Comparison of ENCODE assay signal across 23 cellular contexts in genomic region chr1:54706419-54706818, GRCh38. TPM values are rescaled to one million over a fixed set of nuclear protein-coding genes. Genes with fewer than 3 reads are reported as not detected.
DNase-seq lines count a peak whose midpoint lies in the region; ATAC-seq and TF ChIP-seq lines count a peak whose summit lies in the region.
"Had no signal": no experiment of that assay in that cellular context is flagged by ENCODE, and none has a peak within 500 bp of the region (broad histone marks: within the 10 kb centered on the region; RNA-seq: fewer than 3 reads in every experiment).

No MANE protein-coding gene starts in this region.

- no peaks in the 10 kb centered on the region for H3K79me2 ChIP-seq in SK-N-SH (ENCODE audit: insufficient read depth)

- no peaks in the 10 kb centered on the region; the same call in 1 of the 2 replicates for H3K27me3 ChIP-seq in SK-N-SH (ENCODE audit: insufficient read depth)
- H3K27me3 ChIP-seq in H7 (ENCODE audit: control insufficient read depth, insufficient read depth, low read length) = peaks cover 16% of the 10 kb centered on the region
- H3K27me3 ChIP-seq in endodermal cell (ENCODE audit: control insufficient read depth, insufficient read depth, low read length, poor library complexity, severe bottlenecking) = peaks cover 80% of the 10 kb centered on the region
- no peaks in the 10 kb centered on the region for H3K27me3 ChIP-seq in upper lobe of right lung
- H3K27me3 ChIP-seq: BLaER1 treated with 17β-estradiol and CSF1 and Interleukin-3, amounts not matched to agents 10 nM and 100 nM had no signal

- H3K4me3 Mint-ChIP-seq in endodermal cell = no peak overlapping the region
- H3K4me3 Mint-ChIP-seq: B cell; CD4-positive, alpha-beta memory T cell; CD8-positive, alpha-beta memory T cell had no signal

- H3K27me3 Mint-ChIP-seq in endodermal cell (ENCODE audit: insufficient read depth) = peaks cover 38% of the 10 kb centered on the region

- 42% methylated on average over 3 of the region's 4 CpGs for WGBS in SK-N-SH (ENCODE audit: low lambda C conversion rate)
- WGBS in endodermal cell (ENCODE audit: insufficient coverage in 1 of 2, insufficient read length in 1 of 2), 2 experiments = 82 to 92% methylated on average over 4 of the region's 4 CpGs

- no peak overlapping the region for H3K4me2 ChIP-seq in SK-N-SH
- H3K4me2 ChIP-seq: A549; BLaER1 treated with 17β-estradiol and CSF1 and Interleukin-3, amounts not matched to agents 10 nM and 100 nM had no signal

- no peak overlapping the region for H3K27ac Mint-ChIP-seq in endodermal cell
- H3K27ac Mint-ChIP-seq: B cell; CD4-positive, alpha-beta memory T cell; CD8-positive, alpha-beta memory T cell had no signal

- no peak overlapping the region for H2AFZ ChIP-seq in SK-N-SH (ENCODE audit: low read depth)

- H3K4me1 Mint-ChIP-seq in endodermal cell = peaks cover 9% of the 10 kb centered on the region
- H3K4me1 Mint-ChIP-seq: B cell; CD4-positive, alpha-beta memory T cell; CD8-positive, alpha-beta memory T cell had no signal

- H3K9me3 Mint-ChIP-seq in endodermal cell = no peaks in the 10 kb centered on the region
- H3K9me3 Mint-ChIP-seq: CD8-positive, alpha-beta memory T cell had no signal

- TF ChIP-seq CTCF in SK-N-SH (IDR thresholded peaks at IDR 0.05) (no peak), endodermal cell (conservative IDR thresholded peaks at IDR 0.05) (no peak), upper lobe of right lung (IDR thresholded peaks at IDR 0.05) (no peak)

- no peak for DNase-seq in SK-N-SH
- peak; percentile 7 for DNase-seq in H7
- DNase-seq in endodermal cell = peak; percentile 34
- DNase-seq in upper lobe of right lung = no peak
- DNase-seq in SKM-1 treated with dmso at 0.1 percent for 144 hours (lab: John Stamatoyannopoulos, UW; ENCODE audit: unreplicated experiment) = no peak
- DNase-seq: AML-193; CD4-positive, alpha-beta memory T cell; CD8-positive, alpha-beta memory T cell; COR-L47; DMS 273 treated with DMSO at 0.1 percent for 48 hours; DMS153; DMS53; DMS79; DND-41; EL; GDM1 had no signal

- intact Hi-C loops in upper lobe of right lung (cut with DNase I) = no loop called here

- POLR2A ChIA-PET in SK-N-SH (lab: Yijun Ruan, JAX) = no interaction called here

- ATAC-seq in SK-N-SH treated with all-trans-retinoic acid at 6 μM for 48 hours (no peak), upper lobe of right lung (no peak)
- ATAC-seq: A549, GM12878 had no signal

- no peaks in the 10 kb centered on the region for H4K20me1 ChIP-seq in SK-N-SH (ENCODE audit: insufficient read depth)
- H4K20me1 ChIP-seq: BLaER1 treated with 17β-estradiol and CSF1 and Interleukin-3, amounts not matched to agents 10 nM and 100 nM had no signal

- H3K36me3 Mint-ChIP-seq in endodermal cell (ENCODE audit: low read depth) = no peaks in the 10 kb centered on the region
- H3K36me3 Mint-ChIP-seq: CD4-positive, alpha-beta memory T cell; CD8-positive, alpha-beta memory T cell had no signal

- H3K36me3 ChIP-seq in SK-N-SH (replicated peaks in 1 of 2; ENCODE audit: control insufficient read depth in 1 of 2, insufficient read depth in 2 of 2, low read length in 1 of 2) = no peaks in the 10 kb centered on the region
- H3K36me3 ChIP-seq in H7 (replicated peaks; ENCODE audit: control insufficient read depth, insufficient read depth, low read length) = no peaks in the 10 kb centered on the region
- no peaks in the 10 kb centered on the region for H3K36me3 ChIP-seq in endodermal cell (ENCODE audit: control insufficient read depth, insufficient read depth, low read length)
- H3K36me3 ChIP-seq in upper lobe of right lung = no peaks in the 10 kb centered on the region
- H3K36me3 ChIP-seq: BLaER1 treated with 17β-estradiol and CSF1 and Interleukin-3, amounts not matched to agents 10 nM and 100 nM had no signal

- no peaks in the 10 kb centered on the region for H3F3A ChIP-seq in SK-N-SH (replicated peaks; ENCODE audit: insufficient read depth)

- no peak for TF ChIP-seq RAD21 in SK-N-SH (IDR thresholded peaks at IDR 0.05; ENCODE audit: low read length)

- H3K9me3 ChIP-seq in SK-N-SH (no peaks in the 10 kb centered on the region), endodermal cell (ENCODE audit: control insufficient read depth, low read length) (no peaks in the 10 kb centered on the region), upper lobe of right lung (no peaks in the 10 kb centered on the region)
- H3K9me3 ChIP-seq: A549; BLaER1 treated with 17β-estradiol and CSF1 and Interleukin-3, amounts not matched to agents 10 nM and 100 nM had no signal

- H3K9ac ChIP-seq in SK-N-SH (no peak overlapping the region), endodermal cell (ENCODE audit: extremely low read depth, low read length, poor library complexity, severe bottlenecking) (no peak overlapping the region)
- H3K9ac ChIP-seq: BLaER1 treated with 17β-estradiol and CSF1 and Interleukin-3, amounts not matched to agents 10 nM and 100 nM had no signal

- CTCF ChIA-PET in SK-N-SH (lab: Yijun Ruan, JAX) = interaction anchor here (1.5 kb wide), 1 partner anchor 104 kb away, joined by 3 read pairs; no protein-coding TSS in a partner anchor

- no peak overlapping the region for H3K4me3 ChIP-seq in SK-N-SH (ENCODE audit: low read depth in 2 of 2, low read length in 1 of 2)
- no peak overlapping the region for H3K4me3 ChIP-seq in H7 (ENCODE audit: insufficient read depth, low read depth, low read length)
- H3K4me3 ChIP-seq in endodermal cell (ENCODE audit: low read length) = no peak overlapping the region
- no peak overlapping the region for H3K4me3 ChIP-seq in upper lobe of right lung
- H3K4me3 ChIP-seq: A549; BLaER1 treated with 17β-estradiol and CSF1 and Interleukin-3, amounts not matched to agents 10 nM and 100 nM; GM12878 had no signal

- no peaks in the 10 kb centered on the region for H3K9me2 ChIP-seq in SK-N-SH

- no peak for TF ChIP-seq EP300 in SK-N-SH (IDR thresholded peaks at IDR 0.05; ENCODE audit: borderline replicate concordance in 1 of 2, low read depth in 1 of 2, low read length in 1 of 2)

- H3K27ac ChIP-seq in SK-N-SH (ENCODE audit: low read depth in 2 of 2, low read length in 1 of 2) (no peak overlapping the region), endodermal cell (ENCODE audit: low read depth, low read length) (no peak overlapping the region), upper lobe of right lung (no peak overlapping the region)
- H3K27ac ChIP-seq: 22Rv1; A549; BLaER1 treated with 17β-estradiol and CSF1 and Interleukin-3, amounts not matched to agents 10 nM and 100 nM; C4-2B had no signal

- H3K4me1 ChIP-seq in SK-N-SH (ENCODE audit: control insufficient read depth in 1 of 2, insufficient read depth in 2 of 2, low read depth in 1 of 2, low read length in 1 of 2) (no peaks in the 10 kb centered on the region), endodermal cell (ENCODE audit: control insufficient read depth, insufficient read depth, low read length) (no peaks in the 10 kb centered on the region), upper lobe of right lung (no peaks in the 10 kb centered on the region)
- H3K4me1 ChIP-seq: A549; BLaER1 treated with 17β-estradiol and CSF1 and Interleukin-3, amounts not matched to agents 10 nM and 100 nM had no signal

TF ChIP-seq in SK-N-SH, 30 proteins besides CTCF, POLR2A, EP300 and RAD21 (continues in another document):
- TF ChIP-seq YY1 (IDR thresholded peaks at IDR 0.05; ENCODE audit: low read depth) = no peak

TF ChIP-seq in SK-N-SH treated with all-trans-retinoic acid at 6 μM for 48 hours, 23 proteins besides CTCF, POLR2A, EP300 and RAD21:
- no peak for TF ChIP-seq TOX (CRISPR knock-in tag; IDR thresholded peaks at IDR 0.05; ENCODE audit: borderline replicate concordance)
- TF ChIP-seq BACH2 (CRISPR knock-in tag; IDR thresholded peaks at IDR 0.05; ENCODE audit: borderline replicate concordance) = no peak
- TF ChIP-seq SNAI2 (CRISPR knock-in tag; IDR thresholded peaks at IDR 0.05) = no peak
- no peak for TF ChIP-seq PATZ1 (CRISPR knock-in tag; IDR thresholded peaks at IDR 0.05; ENCODE audit: borderline replicate concordance)

RNA-seq across cellular contexts. Expression of gene TTC4, which starts 9.2 kb away (rescaled TPM):
- 17.9 and 21.5 TPM in 2 replicates for polyA plus RNA-seq in SK-N-SH (2012; rRNA removed)
- polyA plus RNA-seq in SK-N-SH (2012; cell fraction: cytosol; rRNA removed) = 18.5 and 19.5 TPM in 2 replicates
- polyA plus RNA-seq in SK-N-SH (2012; cell fraction: nucleus; rRNA removed) = 24.7 and 25.7 TPM in 2 replicates
- total RNA-seq in H7 (2014; rRNA removed; shearing (Covaris generic)) = 35.8 and 37.3 TPM in 2 replicates
- total RNA-seq in endodermal cell = 10 to 100 TPM; 23.1 to 28.3 TPM
- polyA plus RNA-seq in endodermal cell (2013, experiment 1 of 2) = 28.9 TPM
- 26.4 TPM for polyA plus RNA-seq in endodermal cell (2013, experiment 2 of 2)
- total RNA-seq in upper lobe of right lung = 16.4 TPM

RNA-seq across cellular contexts. Expression of gene PARS2, which starts 57.9 kb away (rescaled TPM):
- 3.2 and 3.4 TPM in 2 replicates for polyA plus RNA-seq in SK-N-SH (2012; rRNA removed)
- 2.1 and 2.8 TPM in 2 replicates for polyA plus RNA-seq in SK-N-SH (2012; cell fraction: cytosol; rRNA removed)
- polyA plus RNA-seq in SK-N-SH (2012; cell fraction: nucleus; rRNA removed) = 1.5 and 1.8 TPM in 2 replicates
- total RNA-seq in H7 (2014; rRNA removed; shearing (Covaris generic)) = 25.2 and 27.9 TPM in 2 replicates
- total RNA-seq in endodermal cell (1 to 10 TPM; 8.9 to 9.1 TPM), upper lobe of right lung (3.5 TPM)
- polyA plus RNA-seq in endodermal cell (2013, experiment 1 of 2) = 8.7 TPM
- 7.0 TPM for polyA plus RNA-seq in endodermal cell (2013, experiment 2 of 2)

Comparison
In these comparisons a context has a peak if more than half of its experiments do, and no peak if none do; other contexts are left out.
1. DNase-seq: peak in H7 (single experiment) and endodermal cell (single experiment); none in SK-N-SH (single experiment), upper lobe of right lung (single experiment) and SKM-1 treated with dmso at 0.1 percent for 144 hours (single experiment).